8 cellular contexts compared by ENCODE assay signal in genomic region chr6:30556006-30556713, GRCh38. TPM values are rescaled to one million over a fixed set of nuclear protein-coding genes. Genes with fewer than 3 reads are reported as not detected.
DNase-seq lines count a peak whose midpoint lies in the region; ATAC-seq, FAIRE-seq and TF ChIP-seq lines count a peak whose summit lies in the region.

A gene with protein sequence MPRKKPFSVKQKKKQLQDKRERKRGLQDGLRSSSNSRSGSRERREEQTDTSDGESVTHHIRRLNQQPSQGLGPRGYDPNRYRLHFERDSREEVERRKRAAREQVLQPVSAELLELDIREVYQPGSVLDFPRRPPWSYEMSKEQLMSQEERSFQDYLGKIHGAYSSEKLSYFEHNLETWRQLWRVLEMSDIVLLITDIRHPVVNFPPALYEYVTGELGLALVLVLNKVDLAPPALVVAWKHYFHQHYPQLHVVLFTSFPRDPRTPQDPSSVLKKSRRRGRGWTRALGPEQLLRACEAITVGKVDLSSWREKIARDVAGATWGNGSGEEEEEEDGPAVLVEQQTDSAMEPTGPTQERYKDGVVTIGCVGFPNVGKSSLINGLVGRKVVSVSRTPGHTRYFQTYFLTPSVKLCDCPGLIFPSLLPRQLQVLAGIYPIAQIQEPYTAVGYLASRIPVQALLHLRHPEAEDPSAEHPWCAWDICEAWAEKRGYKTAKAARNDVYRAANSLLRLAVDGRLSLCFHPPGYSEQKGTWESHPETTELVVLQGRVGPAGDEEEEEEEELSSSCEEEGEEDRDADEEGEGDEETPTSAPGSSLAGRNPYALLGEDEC (minus strand): TSS chr6:30556489. CDS start chr6:30556203, 286 bp downstream.

- no peak for TF ChIP-seq CTCF in A549 (IDR thresholded peaks at IDR 0.05)
- no peak for TF ChIP-seq CTCF in VCaP (conservative IDR thresholded peaks at IDR 0.05)

- in situ Hi-C loops in T47D (cut with HindIII; ENCODE audit: low pct_unique_long_range_greater_than_20kb, low sequenced_read_pairs), result no loop called here

- H3K36me3 ChIP-seq in iPS-20b (ENCODE audit: insufficient read depth, low read depth, low read length) (peaks cover 47% of the 10 kb centered on the region), small intestine (ENCODE audit: control insufficient read depth in 2 of 2, insufficient read depth in 2 of 2, low read length in 2 of 2) (no peaks in the 10 kb centered on the region)

- ATAC-seq in A549 (peak; percentile 82 to 91), GM18867 (IDR thresholded peaks at IDR 0.05; ENCODE audit: unreplicated experiment) (peak; percentile 74), HG03097 (IDR thresholded peaks at IDR 0.05; ENCODE audit: low FRiP score, unreplicated experiment) (peak; percentile 67)

- no peak for TF ChIP-seq POLR2A in A549 (IDR thresholded peaks at IDR 0.05; ENCODE audit: low read length)

- DNase-seq in A549 (ENCODE audit: low read depth in 1 of 2, low spot score in 1 of 2) (peak; percentile 80 to 95), NCI-H2171 treated with DMSO at 0.1 percent for 48 hours (lab: John Stamatoyannopoulos, UW) (peak; percentile 87), T47D (ENCODE audit: low read depth in 1 of 2, low spot score in 1 of 2) (peak; percentile 87 to 99), small intestine (peak; percentile 95)

- no peak for TF ChIP-seq RAD21 in A549 (conservative IDR thresholded peaks at IDR 0.05 in 1 of 2, IDR thresholded peaks at IDR 0.05 in 1 of 2)

- CTCF ChIA-PET in A549 (lab: Yijun Ruan, JAX), result interaction anchor here (9.4 kb wide), 1 partner anchor 13 kb away, joined by 103 read pairs; no protein-coding TSS in a partner anchor

- H3K4me1 ChIP-seq in A549 (peaks cover 13% of the 10 kb centered on the region; the same call in 2 of the 3 replicates), iPS-20b (ENCODE audit: insufficient read depth, low read length) (no peaks in the 10 kb centered on the region), small intestine (ENCODE audit: control insufficient read depth in 2 of 2, insufficient read depth in 1 of 2, low read depth in 1 of 2, low read length in 1 of 2) (peaks cover 2 to 3% of the 10 kb centered on the region in 2 donors)

- H3K4me3 ChIP-seq in A549 (peak within 1 kb of the TSS; percentile 88), iPS-20b (ENCODE audit: low read length) (peak within 1 kb of the TSS; percentile 88), small intestine (ENCODE audit: low read depth in 1 of 2, low read length in 2 of 2) (peak within 1 kb of the TSS; percentile 67 to 72)

- H3K9me3 ChIP-seq in A549 (no peaks in the 10 kb centered on the region), iPS-20b (ENCODE audit: insufficient read depth, low read depth, low read length) (no peaks in the 10 kb centered on the region), small intestine (ENCODE audit: control insufficient read depth, low read depth) (no peaks in the 10 kb centered on the region)

- peak within 1 kb of the TSS; percentile 93 for H3K4me2 ChIP-seq in A549

- WGBS in A549 (ENCODE audit: missing lambda C conversion rate), result 0% methylated on average over 10 of the region's 67 CpGs
- 0 to 1% (median 0%) methylated on average over 62 to 67 of the region's 67 CpGs for WGBS in small intestine, 3 donors

- TF ChIP-seq EP300 in A549 (IDR thresholded peaks at IDR 0.05), result no peak

- H3K27me3 ChIP-seq in iPS-20b (ENCODE audit: insufficient read depth, low read length) (no peaks in the 10 kb centered on the region), small intestine (ENCODE audit: control insufficient read depth in 2 of 2, insufficient read depth in 2 of 2, low read length in 2 of 2) (no peaks in the 10 kb centered on the region)

- peak within 1 kb of the TSS; percentile 91 for H3K9ac ChIP-seq in iPS-20b (ENCODE audit: low read depth, low read length)

- POLR2A ChIA-PET in A549 (lab: Yijun Ruan, JAX), result interaction anchor here (0.6 to 1.7 kb wide), 2 partner anchors 15 to 60 kb away, joined by 3 to 15 read pairs; partner anchors contain the start of gene ABCF1

- H3K27ac ChIP-seq in A549 (peak within 1 kb of the TSS; percentile 91 to 94), VCaP (peak within 1 kb of the TSS; percentile 97), iPS-20b (ENCODE audit: low read length) (peak within 1 kb of the TSS; percentile 88), small intestine (ENCODE audit: low read depth in 1 of 2, low read length in 1 of 2) (peak within 1 kb of the TSS; percentile 85 to 99)

- FAIRE-seq in A549 (lab: Jason Lieb, UNC) (no peak), small intestine (lab: Jason Lieb, UNC) (no peak)

TF ChIP-seq in A549, 52 proteins besides CTCF, POLR2A, EP300 and RAD21 (continues in another document):
- TF ChIP-seq JUNB (IDR thresholded peaks at IDR 0.05) (no peak), HEYL (CRISPR knock-in tag; IDR thresholded peaks at IDR 0.05) (no peak), HOXA7 (CRISPR knock-in tag; IDR thresholded peaks at IDR 0.05) (no peak), PBX3 (IDR thresholded peaks at IDR 0.05) (no peak), ZFP36 (IDR thresholded peaks at IDR 0.05; ENCODE audit: borderline replicate concordance, partially characterized antibody) (no peak), REST (IDR thresholded peaks at IDR 0.05) (no peak), FOSL2 (IDR thresholded peaks at IDR 0.05) (no peak), FOSL2 (CRISPR knock-in tag; IDR thresholded peaks at IDR 0.05) (peak; percentile 41; the same call in 1 of the 2 replicates), HMGXB4 (CRISPR knock-in tag; IDR thresholded peaks at IDR 0.05; ENCODE audit: borderline replicate concordance) (no peak), RNF2 (IDR thresholded peaks at IDR 0.05; ENCODE audit: borderline replicate concordance, low read depth) (no peak), POLR2AphosphoS2 (conservative IDR thresholded peaks at IDR 0.05; ENCODE audit: low read length) (no peak), MAX (IDR thresholded peaks at IDR 0.05) (no peak; the same call in 1 of the 2 replicates), CHD2 (IDR thresholded peaks at IDR 0.05; ENCODE audit: low read length, partially characterized antibody) (peak; percentile 19), BHLHE40 (IDR thresholded peaks at IDR 0.05; ENCODE audit: low read depth, low read length) (peak; percentile 82), ZNF302 (CRISPR knock-in tag; IDR thresholded peaks at IDR 0.05) (no peak), RCOR1 (IDR thresholded peaks at IDR 0.05; ENCODE audit: low read depth, low read length) (no peak), TFCP2L1 (CRISPR knock-in tag; IDR thresholded peaks at IDR 0.05) (no peak)

RNA-seq across cellular contexts. Expression of the gene that starts here (rescaled TPM):
- 18.5 and 25.6 TPM in 2 replicates for polyA plus RNA-seq in A549 (2011; rRNA removed)
- 12.8 and 19.5 TPM in 2 replicates for polyA plus RNA-seq in A549 (2012; cell fraction: cytosol; rRNA removed)
- 21.8 and 32.3 TPM in 2 replicates for polyA plus RNA-seq in A549 (2012; cell fraction: nucleus; rRNA removed)
- 19.9 to 28.7 TPM (median 27.2 TPM) in 3 replicates for polyA plus RNA-seq in A549 (2017; fragmentation: RNase III; extraction: RNeasy Plus Mini Kit Qiagen cat#74134 plus additional on column Dnase treatment)
- 21.3 and 28.2 TPM in 2 replicates for polyA minus RNA-seq in A549 (2011; rRNA and poly(A)+ RNA removed)
- polyA plus RNA-seq in small intestine, result 10 to 100 TPM; 25.9 to 46.7 (median 39.4) TPM

Comparison
In these comparisons a context has a peak if more than half of its experiments do, and no peak if none do; other contexts are left out.
1. Peak in every context shown above with its lines: DNase-seq, ATAC-seq, H3K4me3 ChIP-seq and H3K27ac ChIP-seq.